9 cellular contexts compared by ENCODE assay signal in the genomic region with DNA sequence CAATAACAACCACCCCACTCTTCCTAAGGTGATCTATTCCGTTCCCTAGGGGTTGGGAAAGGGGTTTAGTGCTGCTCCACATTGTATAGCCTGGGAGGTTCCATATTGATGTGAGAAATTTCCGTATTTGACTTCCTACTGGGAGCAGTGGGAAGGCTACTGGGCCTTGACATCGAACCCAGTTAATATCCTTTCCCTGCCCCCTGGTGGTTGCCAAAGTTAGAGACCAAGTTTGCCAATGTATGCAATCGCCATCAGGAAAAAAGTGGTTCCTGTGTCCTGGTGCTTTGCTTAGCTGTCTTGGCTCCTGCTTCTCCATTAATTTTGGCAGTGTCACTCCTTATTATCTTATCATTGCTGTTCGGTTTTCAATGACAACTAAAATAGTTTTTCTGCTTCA.
DNase-seq lines count a peak whose midpoint lies in the region; ATAC-seq and TF ChIP-seq lines count a peak whose summit lies in the region.
"Had no signal": no experiment of that assay in that cellular context is flagged by ENCODE, and none has a peak within 500 bp of the region (broad histone marks: within the 10 kb centered on the region; RNA-seq: fewer than 3 reads in every experiment).

No MANE protein-coding gene starts in this region.

- H3K4me3 ChIP-seq in trophoblast cell (ENCODE audit: low read depth, low read length), result no peak overlapping the region
- no peak overlapping the region for H3K4me3 ChIP-seq in psoas muscle

- peaks cover 0 to 4% of the 10 kb centered on the region in 2 donors for H3K36me3 Mint-ChIP-seq in activated naive CD4-positive, alpha-beta T cell treated with anti-CD3 and anti-CD28 coated beads, Interleukin-2, amount 50 U/mL, for 72 hours

- H2BK12ac ChIP-seq in trophoblast cell (ENCODE audit: low read length), result no peak overlapping the region

- no peak overlapping the region for H3K27ac ChIP-seq in trophoblast cell (ENCODE audit: low read depth, low read length)
- no peak overlapping the region for H3K27ac ChIP-seq in psoas muscle

- H3K79me1 ChIP-seq in trophoblast cell (ENCODE audit: low read length), result no peaks in the 10 kb centered on the region

- H3K18ac ChIP-seq in trophoblast cell (ENCODE audit: low read length), result no peak overlapping the region

- H4K91ac ChIP-seq in trophoblast cell (ENCODE audit: low read depth, low read length), result no peak overlapping the region

- no peak overlapping the region for H3K4ac ChIP-seq in trophoblast cell (ENCODE audit: low read depth, low read length)

- no peak overlapping the region for H3K14ac ChIP-seq in trophoblast cell (ENCODE audit: low read length)

- H3K9me3 ChIP-seq in trophoblast cell (ENCODE audit: insufficient read depth, low read depth, low read length) (no peaks in the 10 kb centered on the region), psoas muscle (no peaks in the 10 kb centered on the region)

- ATAC-seq in GM21737 (IDR thresholded peaks at IDR 0.05; ENCODE audit: unreplicated experiment), result no peak
- ATAC-seq in psoas muscle, result no peak
- no peak for ATAC-seq in activated naive CD4-positive, alpha-beta T cell treated with anti-CD3 and anti-CD28 coated beads, Interleukin-2, amount 50 U/mL, for 72 hours
- ATAC-seq: right cardiac atrium had no signal

- H2BK5ac ChIP-seq in trophoblast cell (ENCODE audit: low read depth, low read length, poor library complexity), result no peak overlapping the region

- no peak overlapping the region for H2AK5ac ChIP-seq in trophoblast cell (ENCODE audit: low read length)

- H3K4me2 ChIP-seq in trophoblast cell (ENCODE audit: low read length), result no peak overlapping the region

- no peak for TF ChIP-seq CTCF in psoas muscle (IDR thresholded peaks at IDR 0.05)

- H3K27ac Mint-ChIP-seq in activated naive CD4-positive, alpha-beta T cell treated with anti-CD3 and anti-CD28 coated beads, Interleukin-2, amount 50 U/mL, for 72 hours, result no peak overlapping the region

- DNase-seq in SHP77 (lab: John Stamatoyannopoulos, UW) (peak; percentile 3 to 30), SHP77 treated with DMSO at 0.1 percent for 48 hours (lab: John Stamatoyannopoulos, UW) (no peak), NCI-H146 (lab: John Stamatoyannopoulos, UW) (peak; percentile 40), cerebellar cortex (ENCODE audit: low spot score) (peak; percentile 5), trophoblast cell (peak; percentile 4 to 41), psoas muscle (no peak)
- DNase-seq in activated naive CD4-positive, alpha-beta T cell treated with anti-CD3 and anti-CD28 coated beads, Interleukin-2, amount 50 U/mL, for 72 hours (ENCODE audit: low spot score in 2 of 2), result no peak

- no peak overlapping the region for H3K23ac ChIP-seq in trophoblast cell (ENCODE audit: low read length)

- peaks cover 16 to 25% of the 10 kb centered on the region in 2 donors for H3K9me3 Mint-ChIP-seq in activated naive CD4-positive, alpha-beta T cell treated with anti-CD3 and anti-CD28 coated beads, Interleukin-2, amount 50 U/mL, for 72 hours

- H3K36me3 ChIP-seq in trophoblast cell (ENCODE audit: control insufficient read depth in 1 of 2, insufficient read depth in 2 of 2, low read length in 2 of 2), result no peaks in the 10 kb centered on the region
- H3K36me3 ChIP-seq in psoas muscle (ENCODE audit: insufficient read depth in 1 of 2, low read depth in 1 of 2), result no peaks in the 10 kb centered on the region

- H4K8ac ChIP-seq in trophoblast cell (ENCODE audit: low read depth, low read length), result no peak overlapping the region

- no peaks in the 10 kb centered on the region for H3K27me3 ChIP-seq in trophoblast cell (ENCODE audit: insufficient read depth, low read length)
- H3K27me3 ChIP-seq in psoas muscle (ENCODE audit: insufficient read depth in 3 of 3, low read length in 2 of 3), result peaks cover 0 to 1% (median 0%) of the 10 kb centered on the region in 3 donors

- intact Hi-C loops in psoas muscle (cut with DNase I), result no loop called here

- H4K12ac ChIP-seq in trophoblast cell (ENCODE audit: low read depth, low read length), result no peak overlapping the region

- H2BK120ac ChIP-seq in trophoblast cell (ENCODE audit: insufficient read depth, low read length, poor library complexity), result no peak overlapping the region

- H2AFZ ChIP-seq in trophoblast cell (ENCODE audit: insufficient read depth, low read length, poor library complexity), result no peak overlapping the region

- no CpG with 5 or more reads among the region's 5 CpGs for WGBS in trophoblast cell (ENCODE audit: extremely low coverage, insufficient coverage, insufficient read length)
- 43 to 57% (median 51%) methylated on average over 5 of the region's 5 CpGs for WGBS in psoas muscle, 3 donors

- no peaks in the 10 kb centered on the region for H3K79me2 ChIP-seq in trophoblast cell (ENCODE audit: control insufficient read depth, insufficient read depth, low read length, poor library complexity)

- H3K4me1 ChIP-seq in trophoblast cell (ENCODE audit: control insufficient read depth in 1 of 2, insufficient read depth in 2 of 2, low read length in 2 of 2) (no peaks in the 10 kb centered on the region), psoas muscle (no peaks in the 10 kb centered on the region)

- H3K9ac ChIP-seq in trophoblast cell (ENCODE audit: low read length), result no peak overlapping the region

Comparison
In these comparisons a context has a peak if more than half of its experiments do, and no peak if none do; other contexts are left out.
1. DNase-seq: peak in SHP77 (2 of 2), NCI-H146 (single experiment), cerebellar cortex (single experiment) and trophoblast cell (2 of 2); none in SHP77 treated with DMSO at 0.1 percent for 48 hours (single experiment), psoas muscle (0 of 2) and activated naive CD4-positive, alpha-beta T cell treated with anti-CD3 and anti-CD28 coated beads, Interleukin-2, amount 50 U/mL, for 72 hours (0 of 2).